9 cellular contexts compared by ENCODE assay signal in the genomic region with DNA sequence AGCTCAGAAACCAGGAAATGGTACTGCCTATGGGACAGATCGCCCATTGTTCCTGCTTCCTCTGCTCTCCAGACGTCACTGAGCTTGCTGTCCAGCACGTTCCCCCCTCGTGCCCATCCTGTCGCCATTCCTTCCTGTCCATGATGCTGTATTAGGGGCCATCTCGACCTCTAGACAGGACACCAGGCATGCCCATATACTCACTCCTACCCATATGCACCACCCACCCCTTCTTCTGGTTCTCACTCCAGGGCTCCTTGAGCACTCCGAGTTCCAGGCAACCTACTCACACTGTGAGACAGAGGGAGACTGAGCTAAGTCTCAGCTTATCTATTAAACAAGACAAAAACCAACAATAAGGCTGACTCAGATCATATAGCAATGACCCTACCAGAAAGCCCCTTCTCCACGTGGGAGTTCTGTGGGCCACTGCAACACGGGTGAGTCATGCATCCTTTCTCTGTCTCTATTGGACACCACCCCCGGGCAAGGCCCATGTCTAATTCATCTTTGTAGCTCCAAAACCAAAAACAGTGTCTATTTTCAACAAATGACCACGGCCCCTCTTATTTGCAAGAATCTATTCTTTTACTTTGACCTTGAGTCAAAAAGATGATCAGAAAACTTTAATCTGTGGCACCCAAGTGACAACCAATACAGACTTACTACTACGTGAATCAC.
DNase-seq lines count a peak whose midpoint lies in the region; ATAC-seq and TF ChIP-seq lines count a peak whose summit lies in the region.
"Had no signal": no experiment of that assay in that cellular context is flagged by ENCODE, and none has a peak within 500 bp of the region (broad histone marks: within the 10 kb centered on the region; RNA-seq: fewer than 3 reads in every experiment).

No MANE protein-coding gene starts in this region.

- peaks cover 5% of the 10 kb centered on the region for H3K27me3 Mint-ChIP-seq in T-helper 2 cell treated with Interferon-gamma antibody and Interleukin-4, amounts not matched to agents 5 μg/mL and 100 μg/mL, for 36 hours (ENCODE audit: low read depth)
- no peaks in the 10 kb centered on the region for H3K27me3 Mint-ChIP-seq in T-cell

- H3K4me1 ChIP-seq in thoracic aorta (ENCODE audit: control insufficient read depth in 1 of 2, low read depth in 2 of 2), result no peaks in the 10 kb centered on the region

- POLR2A ChIA-PET in T-cell (lab: Charles Lee), result no interaction called here

- H3K4me3 ChIP-seq in astrocyte of the cerebellum (ENCODE audit: low read depth, low read length), result no peak overlapping the region
- no peak overlapping the region for H3K4me3 ChIP-seq in thoracic aorta

- CTCF ChIA-PET in T-cell (lab: Charles Lee), result no interaction called here

- TF ChIP-seq CTCF in astrocyte of the cerebellum (IDR thresholded peaks at IDR 0.05; ENCODE audit: low read depth, low read length, missing control alignments), result no peak
- TF ChIP-seq CTCF in thoracic aorta (IDR thresholded peaks at IDR 0.05), result no peak

- ATAC-seq in HG03196 (IDR thresholded peaks at IDR 0.05; ENCODE audit: unreplicated experiment), result peak; percentile 76
- ATAC-seq in thoracic aorta (ENCODE audit: insufficient number of reproducible peaks, low FRiP score, low read depth), result peak; percentile 27
- ATAC-seq in T-cell (replicated peaks in 1 of 4), result no peak

- H3K27ac Mint-ChIP-seq in T-helper 2 cell treated with Interferon-gamma antibody and Interleukin-4, amounts not matched to agents 5 μg/mL and 100 μg/mL, for 36 hours, result no peak overlapping the region
- no peak overlapping the region for H3K27ac Mint-ChIP-seq in T-cell

- no peak overlapping the region for H3K4me3 Mint-ChIP-seq in T-helper 2 cell treated with Interferon-gamma antibody and Interleukin-4, amounts not matched to agents 5 μg/mL and 100 μg/mL, for 36 hours
- no peak overlapping the region for H3K4me3 Mint-ChIP-seq in T-cell

- no peaks in the 10 kb centered on the region for H3K9me3 ChIP-seq in thoracic aorta

- DNase-seq in T-helper 2 cell treated with Interferon-gamma antibody and Interleukin-4, amounts not matched to agents 5 μg/mL and 100 μg/mL, for 36 hours (ENCODE audit: low spot score), result peak; percentile 40
- DNase-seq in T-helper 2 cell (no peak), astrocyte of the cerebellum (ENCODE audit: low read depth) (peak; percentile 76), kidney glomerular epithelial cell (lab: John Stamatoyannopoulos, UW) (peak; percentile 93), thoracic aorta (ENCODE audit: low spot score) (no peak), cerebellar nuclear complex (lab: John Stamatoyannopoulos, UW) (no peak), T-cell (no peak)

- in situ Hi-C loops in astrocyte of the cerebellum (cut with HindIII; ENCODE audit: low sequenced_read_pairs), result no loop called here

- no peak overlapping the region for H3K27ac ChIP-seq in thoracic aorta
- H3K27ac ChIP-seq: C4-2B had no signal

- H3K27me3 ChIP-seq in thoracic aorta (replicated peaks; ENCODE audit: insufficient read depth), result no peaks in the 10 kb centered on the region

- H3K4me1 Mint-ChIP-seq in T-helper 2 cell treated with Interferon-gamma antibody and Interleukin-4, amounts not matched to agents 5 μg/mL and 100 μg/mL, for 36 hours (ENCODE audit: low read depth), result no peaks in the 10 kb centered on the region
- peaks cover 0 to 3% (median under 1%) of the 10 kb centered on the region in 3 donors for H3K4me1 Mint-ChIP-seq in T-cell

- no peaks in the 10 kb centered on the region for H3K36me3 ChIP-seq in thoracic aorta

- no peaks in the 10 kb centered on the region for H3K9me3 Mint-ChIP-seq in T-helper 2 cell treated with Interferon-gamma antibody and Interleukin-4, amounts not matched to agents 5 μg/mL and 100 μg/mL, for 36 hours
- no peaks in the 10 kb centered on the region for H3K9me3 Mint-ChIP-seq in T-cell

- H3K36me3 Mint-ChIP-seq in T-helper 2 cell treated with Interferon-gamma antibody and Interleukin-4, amounts not matched to agents 5 μg/mL and 100 μg/mL, for 36 hours (ENCODE audit: low read depth), result no peaks in the 10 kb centered on the region
- peaks cover 2% of the 10 kb centered on the region for H3K36me3 Mint-ChIP-seq in T-cell

Comparison
In these comparisons a context has a peak if more than half of its experiments do, and no peak if none do; other contexts are left out.
1. DNase-seq: peak in T-helper 2 cell treated with Interferon-gamma antibody and Interleukin-4, amounts not matched to agents 5 μg/mL and 100 μg/mL, for 36 hours (single experiment), astrocyte of the cerebellum (single experiment) and kidney glomerular epithelial cell (single experiment); none in T-helper 2 cell (0 of 5), thoracic aorta (single experiment), cerebellar nuclear complex (0 of 2) and T-cell (0 of 34).
2. ATAC-seq: peak in HG03196 (single experiment) and thoracic aorta (single experiment); none in T-cell (0 of 4).